11 cellular contexts compared by ENCODE assay signal in genomic region chr16:14186954-14187306, GRCh38.
A peak's percentile ranks its signal among the peaks of the same experiment; 100 is the strongest.
DNase-seq lines count a peak whose midpoint lies in the region; FAIRE-seq and TF ChIP-seq lines count a peak whose summit lies in the region.
"Had no signal": no experiment of that assay in that cellular context is flagged by ENCODE, and none has a peak within 500 bp of the region (broad histone marks: within the 10 kb centered on the region; RNA-seq: fewer than 3 reads in every experiment).

No MANE protein-coding gene starts in this region.

- H3K27ac ChIP-seq in H1 (ENCODE audit: low read depth, low read length) = no peak overlapping the region
- H3K27ac ChIP-seq in mesodermal cell (ENCODE audit: low read depth, low read length, severe bottlenecking) = peak overlapping the region; percentile 91
- H3K27ac ChIP-seq in testis = peak overlapping the region; percentile 55 to 70

- no peak for FAIRE-seq in H1 (lab: Jason Lieb, UNC)
- FAIRE-seq: A204.1, GM12878 had no signal

- no peaks in the 10 kb centered on the region for H3K79me2 ChIP-seq in H1 (ENCODE audit: control insufficient read depth in 1 of 2, insufficient read depth in 2 of 2, low read length in 2 of 2)

- H3K4me2 ChIP-seq in H1 (ENCODE audit: insufficient read depth in 1 of 2, low read depth in 2 of 2, low read length in 2 of 2) = peak overlapping the region; percentile 58 to 65; a peak in 2 of 4 replicates

- H2BK20ac ChIP-seq in H1 (ENCODE audit: low read length) = no peak overlapping the region

- H3K23ac ChIP-seq in H1 (ENCODE audit: insufficient read length) = no peak overlapping the region

- intact Hi-C loops in testis (cut with DNase I; ENCODE audit: low total_unique reads) = no loop called here

- H3K27me3 ChIP-seq in H1 (replicated peaks in 1 of 4; ENCODE audit: control insufficient read depth in 3 of 4, extremely low read depth in 1 of 4, insufficient read depth in 3 of 4, low read length in 3 of 4) (no peaks in the 10 kb centered on the region), testis (no peaks in the 10 kb centered on the region)

- H4K20me1 ChIP-seq in H1 (replicated peaks in 1 of 2; ENCODE audit: control insufficient read depth in 1 of 2, insufficient read depth in 2 of 2, low read length in 2 of 2) = peaks cover 0 to 3% of the 10 kb centered on the region in 2 experiments

- H3K4me3 ChIP-seq in H1 (ENCODE audit: extremely low read depth in 1 of 4, insufficient read depth in 2 of 4, low read depth in 3 of 4, low read length in 4 of 4) (peak overlapping the region in 2 of 4 experiments; percentile 22 to 32; a peak in 4 of 8 replicates), mesodermal cell (ENCODE audit: extremely low read depth, insufficient read depth, low read length, poor library complexity, severe bottlenecking) (peak overlapping the region; percentile 36), testis (peak overlapping the region in 1 of 2 donors; percentile 30)
- H3K4me3 ChIP-seq: GM12878 had no signal

- POLR2A ChIA-PET in H1 (lab: Charles Lee; ENCODE audit: partially characterized antibody) = interaction anchor here (1.1 to 1.2 kb wide), 2 partner anchors 10 to 99 kb away, joined by 3 to 4 read pairs; no protein-coding TSS in a partner anchor

- TF ChIP-seq POLR2A in H1 (IDR thresholded peaks at IDR 0.05; ENCODE audit: control extremely low read depth in 1 of 2, low read depth in 2 of 2, low read length in 2 of 2) (no peak), testis (IDR thresholded peaks at IDR 0.05) (no peak)

- H3K4me1 ChIP-seq in H1 (replicated peaks in 1 of 4; ENCODE audit: control insufficient read depth in 3 of 4, insufficient read depth in 4 of 4, low read length in 3 of 4) = peaks cover 3 to 12% (median 7%) of the 10 kb centered on the region in 4 experiments
- peaks cover 25% of the 10 kb centered on the region for H3K4me1 ChIP-seq in mesodermal cell (ENCODE audit: control insufficient read depth, insufficient read depth, low read length, poor library complexity, severe bottlenecking)
- H3K4me1 ChIP-seq in testis = peaks cover 31% of the 10 kb centered on the region

- no peaks in the 10 kb centered on the region; the same call in 1 of the 2 replicates for H3K79me1 ChIP-seq in H1 (ENCODE audit: low read depth, low read length)

- no peaks in the 10 kb centered on the region for H3K23me2 ChIP-seq in H1 (ENCODE audit: low read depth, low read length)

- H2AFZ ChIP-seq in H1 (ENCODE audit: low read length) = no peak overlapping the region

- no peak overlapping the region for H4K8ac ChIP-seq in H1 (ENCODE audit: extremely low read depth, insufficient read depth, low read length)

- 80% methylated on average over 1 of the region's 1 CpG; no CpG with 5 or more reads in 1 of the 2 experiments for WGBS in H1 (ENCODE audit: extremely low coverage in 1 of 2, insufficient coverage in 1 of 2, insufficient read length in 1 of 2, insufficient replicate concordance in 2 of 2, low coverage in 1 of 2, low lambda C conversion rate in 2 of 2, missing lambda C conversion rate in 1 of 2), 2 experiments
- WGBS in mesodermal cell (ENCODE audit: insufficient coverage in 2 of 2), 2 experiments = 71 to 100% methylated on average over 1 of the region's 1 CpG
- 44 to 90% methylated on average over 1 of the region's 1 CpG for WGBS in testis, 2 donors

- no peak for TF ChIP-seq EP300 in H1 (IDR thresholded peaks at IDR 0.05; ENCODE audit: borderline replicate concordance in 1 of 2, low read depth in 2 of 2, low read length in 2 of 2)

- H2BK120ac ChIP-seq in H1 (replicated peaks; ENCODE audit: low read depth, low read length) = no peak overlapping the region

- CTCF ChIA-PET in H1 (lab: Charles Lee; ENCODE audit: partially characterized antibody) = interaction anchor here (0.8 to 2.5 kb wide), 17 partner anchors 9 to 268 kb away, joined by 3 to 13 read pairs (median 4); no protein-coding TSS in a partner anchor

- TF ChIP-seq CTCF in H1 (IDR thresholded peaks at IDR 0.05; ENCODE audit: control extremely low read depth in 1 of 3, insufficient read depth in 1 of 3, low read depth in 1 of 3, low read length in 3 of 3) (no peak), testis (IDR thresholded peaks at IDR 0.05) (no peak)

- H3K9me3 ChIP-seq in H1 (ENCODE audit: insufficient read depth in 2 of 2, low read depth in 1 of 2, low read length in 1 of 2) (no peaks in the 10 kb centered on the region), mesodermal cell (ENCODE audit: control insufficient read depth, low read length) (no peaks in the 10 kb centered on the region), testis (no peaks in the 10 kb centered on the region)

- no peak overlapping the region for H3K56ac ChIP-seq in H1 (replicated peaks; ENCODE audit: insufficient read length, low read depth, low read length)

- H4K91ac ChIP-seq in H1 (replicated peaks; ENCODE audit: insufficient read length, low read length) = no peak overlapping the region

- H2BK12ac ChIP-seq in H1 (ENCODE audit: low read depth, low read length) = no peak overlapping the region

- H2BK5ac ChIP-seq in H1 (ENCODE audit: low read depth, low read length) = no peak overlapping the region

- H3K36me3 ChIP-seq in H1 (ENCODE audit: control insufficient read depth in 2 of 4, insufficient read depth in 4 of 4, low read length in 3 of 4) (no peaks in the 10 kb centered on the region), mesodermal cell (ENCODE audit: control insufficient read depth, insufficient read depth, low read length) (no peaks in the 10 kb centered on the region), testis (ENCODE audit: low read depth, missing control alignments) (no peaks in the 10 kb centered on the region)

- no peak overlapping the region for H2AK5ac ChIP-seq in H1 (ENCODE audit: low read depth, low read length)

- H3K9ac ChIP-seq in H1 (replicated peaks in 1 of 4; ENCODE audit: extremely low read depth in 1 of 4, low read depth in 3 of 4, low read length in 3 of 4) = no peak overlapping the region; a peak in 1 of 7 replicates

- H3K14ac ChIP-seq in H1 (ENCODE audit: insufficient read length) = no peak overlapping the region

- no peak overlapping the region for H3K4ac ChIP-seq in H1 (replicated peaks; ENCODE audit: insufficient read length, low read depth, low read length)

- no peak overlapping the region for H4K5ac ChIP-seq in H1 (ENCODE audit: insufficient read length, low read depth, low read length)

- DNase-seq in NCI-H146 treated with DMSO at 0.1 percent for 48 hours (lab: John Stamatoyannopoulos, UW; ENCODE audit: unreplicated experiment) = peak; percentile 77
- no peak for DNase-seq in NCI-H146 (lab: John Stamatoyannopoulos, UW)
- DNase-seq in H1 (ENCODE audit: low read depth in 1 of 2, low spot score in 2 of 2) = no peak
- DNase-seq in testis = no peak
- DNase-seq in NCI-H82 (lab: John Stamatoyannopoulos, UW) = no peak
- no peak for DNase-seq in DMS 273 treated with DMSO at 0.1 percent for 48 hours (lab: John Stamatoyannopoulos, UW)
- DNase-seq in DMS79 (lab: John Stamatoyannopoulos, UW) = no peak
- DNase-seq: NCI-H524 had no signal

- no peak overlapping the region for H2BK15ac ChIP-seq in H1 (ENCODE audit: low read length)

- TF ChIP-seq RAD21 in H1 (IDR thresholded peaks at IDR 0.05 in 1 of 2, conservative IDR thresholded peaks at IDR 0.05 in 1 of 2; ENCODE audit: low read depth in 2 of 2, low read length in 2 of 2) = no peak

- no peak overlapping the region for H3K18ac ChIP-seq in H1 (ENCODE audit: extremely low read depth, low read length)

TF ChIP-seq in H1, 55 proteins besides CTCF, POLR2A, EP300 and RAD21:
- TF ChIP-seq RFX5 (IDR thresholded peaks at IDR 0.05; ENCODE audit: borderline replicate concordance, low read depth, low read length) (no peak), NRF1 (IDR thresholded peaks at IDR 0.05; ENCODE audit: low read depth, low read length) (no peak), MAX (IDR thresholded peaks at IDR 0.05) (no peak), PHF8 (conservative IDR thresholded peaks at IDR 0.05; ENCODE audit: low read depth, low read length) (no peak), RNF2 (IDR thresholded peaks at IDR 0.05; ENCODE audit: borderline replicate concordance, low read depth, low read length, missing control alignments, poor library complexity, severe bottlenecking) (no peak), HDAC2 (IDR thresholded peaks at IDR 0.05; ENCODE audit: borderline replicate concordance in 1 of 2, low read depth in 2 of 2, low read length in 2 of 2) (no peak), CTBP2 (IDR thresholded peaks at IDR 0.05; ENCODE audit: borderline replicate concordance, insufficient read depth, insufficient read length, low read length) (no peak), POLR2AphosphoS5 (IDR thresholded peaks at IDR 0.05; ENCODE audit: low read depth, low read length) (no peak), MAFK (IDR thresholded peaks at IDR 0.05; ENCODE audit: low read depth, low read length) (no peak), USF2 (IDR thresholded peaks at IDR 0.05; ENCODE audit: low read length) (no peak), BCL11A (IDR thresholded peaks at IDR 0.05; ENCODE audit: low read depth in 2 of 2, low read length in 2 of 2) (no peak)
TF ChIP-seq in H1: peak in this region for 0.
